ENCODE assay signal across 1 cellular context in the genomic region with DNA sequence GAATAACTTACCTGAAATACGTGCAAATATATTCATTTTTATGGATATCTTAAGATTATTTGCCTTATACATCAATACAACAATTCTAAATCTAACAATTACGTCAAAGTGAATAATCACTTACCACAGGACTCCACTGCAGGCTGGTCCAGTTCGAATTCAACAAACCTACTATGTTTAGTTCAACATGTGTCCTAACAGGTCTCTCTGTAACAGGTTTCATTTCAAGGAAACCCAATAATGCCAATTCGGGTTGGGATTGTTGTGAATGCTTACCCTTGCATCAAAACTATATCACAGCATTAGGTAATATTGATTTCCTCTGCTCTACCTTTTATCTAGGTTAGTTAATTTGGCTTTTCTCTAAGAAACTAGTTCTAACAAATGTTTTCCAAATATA.
TF ChIP-seq lines count a peak whose summit lies in the region.

No MANE protein-coding gene starts in this region.

TF ChIP-seq in SK-N-SH, 30 proteins besides CTCF, POLR2A, EP300 and RAD21 (continued from another document):
- no peak for TF ChIP-seq NRF1 (IDR thresholded peaks at IDR 0.05; ENCODE audit: low read depth, low read length)
- TF ChIP-seq FOXJ3 (CRISPR knock-in tag; IDR thresholded peaks at IDR 0.05), result no peak
- TF ChIP-seq MEF2A (IDR thresholded peaks at IDR 0.05; ENCODE audit: borderline replicate concordance, low read depth), result no peak
- TF ChIP-seq, protein P1, sequence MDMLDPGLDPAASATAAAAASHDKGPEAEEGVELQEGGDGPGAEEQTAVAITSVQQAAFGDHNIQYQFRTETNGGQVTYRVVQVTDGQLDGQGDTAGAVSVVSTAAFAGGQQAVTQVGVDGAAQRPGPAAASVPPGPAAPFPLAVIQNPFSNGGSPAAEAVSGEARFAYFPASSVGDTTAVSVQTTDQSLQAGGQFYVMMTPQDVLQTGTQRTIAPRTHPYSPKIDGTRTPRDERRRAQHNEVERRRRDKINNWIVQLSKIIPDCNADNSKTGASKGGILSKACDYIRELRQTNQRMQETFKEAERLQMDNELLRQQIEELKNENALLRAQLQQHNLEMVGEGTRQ (IDR thresholded peaks at IDR 0.05; ENCODE audit: borderline replicate concordance, low read depth, low read length), result no peak
- TF ChIP-seq, protein P2, sequence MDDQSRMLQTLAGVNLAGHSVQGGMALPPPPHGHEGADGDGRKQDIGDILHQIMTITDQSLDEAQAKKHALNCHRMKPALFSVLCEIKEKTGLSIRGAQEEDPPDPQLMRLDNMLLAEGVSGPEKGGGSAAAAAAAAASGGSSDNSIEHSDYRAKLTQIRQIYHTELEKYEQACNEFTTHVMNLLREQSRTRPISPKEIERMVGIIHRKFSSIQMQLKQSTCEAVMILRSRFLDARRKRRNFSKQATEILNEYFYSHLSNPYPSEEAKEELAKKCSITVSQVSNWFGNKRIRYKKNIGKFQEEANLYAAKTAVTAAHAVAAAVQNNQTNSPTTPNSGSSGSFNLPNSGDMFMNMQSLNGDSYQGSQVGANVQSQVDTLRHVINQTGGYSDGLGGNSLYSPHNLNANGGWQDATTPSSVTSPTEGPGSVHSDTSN (IDR thresholded peaks at IDR 0.05), result no peak
- no peak for TF ChIP-seq RCOR1 (IDR thresholded peaks at IDR 0.05; ENCODE audit: low read length)
- no peak for TF ChIP-seq GABPA (IDR thresholded peaks at IDR 0.05; ENCODE audit: low read depth)
- TF ChIP-seq, protein P3, sequence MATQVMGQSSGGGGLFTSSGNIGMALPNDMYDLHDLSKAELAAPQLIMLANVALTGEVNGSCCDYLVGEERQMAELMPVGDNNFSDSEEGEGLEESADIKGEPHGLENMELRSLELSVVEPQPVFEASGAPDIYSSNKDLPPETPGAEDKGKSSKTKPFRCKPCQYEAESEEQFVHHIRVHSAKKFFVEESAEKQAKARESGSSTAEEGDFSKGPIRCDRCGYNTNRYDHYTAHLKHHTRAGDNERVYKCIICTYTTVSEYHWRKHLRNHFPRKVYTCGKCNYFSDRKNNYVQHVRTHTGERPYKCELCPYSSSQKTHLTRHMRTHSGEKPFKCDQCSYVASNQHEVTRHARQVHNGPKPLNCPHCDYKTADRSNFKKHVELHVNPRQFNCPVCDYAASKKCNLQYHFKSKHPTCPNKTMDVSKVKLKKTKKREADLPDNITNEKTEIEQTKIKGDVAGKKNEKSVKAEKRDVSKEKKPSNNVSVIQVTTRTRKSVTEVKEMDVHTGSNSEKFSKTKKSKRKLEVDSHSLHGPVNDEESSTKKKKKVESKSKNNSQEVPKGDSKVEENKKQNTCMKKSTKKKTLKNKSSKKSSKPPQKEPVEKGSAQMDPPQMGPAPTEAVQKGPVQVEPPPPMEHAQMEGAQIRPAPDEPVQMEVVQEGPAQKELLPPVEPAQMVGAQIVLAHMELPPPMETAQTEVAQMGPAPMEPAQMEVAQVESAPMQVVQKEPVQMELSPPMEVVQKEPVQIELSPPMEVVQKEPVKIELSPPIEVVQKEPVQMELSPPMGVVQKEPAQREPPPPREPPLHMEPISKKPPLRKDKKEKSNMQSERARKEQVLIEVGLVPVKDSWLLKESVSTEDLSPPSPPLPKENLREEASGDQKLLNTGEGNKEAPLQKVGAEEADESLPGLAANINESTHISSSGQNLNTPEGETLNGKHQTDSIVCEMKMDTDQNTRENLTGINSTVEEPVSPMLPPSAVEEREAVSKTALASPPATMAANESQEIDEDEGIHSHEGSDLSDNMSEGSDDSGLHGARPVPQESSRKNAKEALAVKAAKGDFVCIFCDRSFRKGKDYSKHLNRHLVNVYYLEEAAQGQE (IDR thresholded peaks at IDR 0.05; ENCODE audit: low read depth, low read length), result no peak
